Comparison of ENCODE assay signal across 10 cellular contexts in genomic region chr2:229129738-229130371, GRCh38.
DNase-seq lines count a peak whose midpoint lies in the region; ATAC-seq and TF ChIP-seq lines count a peak whose summit lies in the region.
"Had no signal": no experiment of that assay in that cellular context is flagged by ENCODE, and none has a peak within 500 bp of the region (broad histone marks: within the 10 kb centered on the region; RNA-seq: fewer than 3 reads in every experiment).

No MANE protein-coding gene starts in this region.

- peak overlapping the region in 1 of 4 donors; percentile 35 for H3K4me3 ChIP-seq in adrenal gland
- peak overlapping the region in 1 of 12 donors; percentile 10 for H3K4me3 ChIP-seq in heart left ventricle
- H3K4me3 ChIP-seq in skeletal muscle satellite cell (ENCODE audit: low read length): no peak overlapping the region
- no peak overlapping the region for H3K4me3 ChIP-seq in MM.1S (ENCODE audit: low read length)

- H3K9ac ChIP-seq in skeletal muscle satellite cell (ENCODE audit: low read depth, low read length) (no peak overlapping the region), MM.1S (ENCODE audit: low read length) (no peak overlapping the region)

- no peak overlapping the region for H2AFZ ChIP-seq in MM.1S (ENCODE audit: low read length)

- H3F3A ChIP-seq in MM.1S (ENCODE audit: insufficient read depth, low read length): no peaks in the 10 kb centered on the region

- DNase-seq in Daoy (ENCODE audit: low read depth) (peak; percentile 58), adrenal gland (peak; percentile 30 to 73 (median 61)), heart left ventricle (peak in 3 of 5 donors; percentile 8 to 36 (median 30)), MM.1S (no peak), middle frontal gyrus (ENCODE audit: extremely low spot score, low spot score) (no peak)
- DNase-seq: activated gamma-delta T cell, NCI-H2171 treated with DMSO at 0.1 percent for 48 hours had no signal

- WGBS in adrenal gland, 4 donors: 32 to 44% (median 36%) methylated on average over 12 of the region's 12 CpGs
- WGBS in heart left ventricle, 4 donors: 47 to 53% (median 50%) methylated on average over 12 of the region's 12 CpGs

- H3K4me1 ChIP-seq in adrenal gland (replicated peaks in 1 of 2) (peaks cover 29 to 33% of the 10 kb centered on the region in 2 donors), heart left ventricle (peaks cover 0 to 12% (median 0%) of the 10 kb centered on the region in 12 donors), skeletal muscle satellite cell (ENCODE audit: control insufficient read depth, insufficient read depth, low read length) (peaks cover 8% of the 10 kb centered on the region), MM.1S (ENCODE audit: low read length) (no peaks in the 10 kb centered on the region)

- H3K9me2 ChIP-seq in MM.1S (replicated peaks; ENCODE audit: insufficient read depth, low read length): no peaks in the 10 kb centered on the region

- no peak for TF ChIP-seq CTCF in adrenal gland (IDR thresholded peaks at IDR 0.05)
- no peak for TF ChIP-seq CTCF in heart left ventricle (IDR thresholded peaks at IDR 0.05)
- TF ChIP-seq CTCF in MM.1S (IDR thresholded peaks at IDR 0.05; ENCODE audit: low read length): no peak

- intact Hi-C loops in adrenal gland (cut with DNase I): no loop called here
- intact Hi-C loops in heart left ventricle (cut with DNase I): loop anchor here in 9 of 10 donors (5.0 to 10.0 kb wide), 8 partner anchors 137 to 457 kb away; partner anchors contain the start of gene PID1 (in 5 of the 9)

- ATAC-seq in heart left ventricle: peak in 3 of 4 donors; percentile 66 to 77 (median 68)
- ATAC-seq in GM19395 (IDR thresholded peaks at IDR 0.05; ENCODE audit: unreplicated experiment): no peak
- ATAC-seq in GM21360 (IDR thresholded peaks at IDR 0.05; ENCODE audit: unreplicated experiment): no peak

- TF ChIP-seq POLR2A in adrenal gland (IDR thresholded peaks at IDR 0.05) (no peak), heart left ventricle (IDR thresholded peaks at IDR 0.05) (no peak)

- H3K27ac ChIP-seq in adrenal gland (peak overlapping the region in 4 of 5 donors; percentile 33 to 80 (median 69)), heart left ventricle (peak overlapping the region in 1 of 12 donors; percentile 31), MM.1S (ENCODE audit: low read length) (no peak overlapping the region)

- no peaks in the 10 kb centered on the region for H4K20me1 ChIP-seq in MM.1S (ENCODE audit: insufficient read depth, low read length)

- H3K4me2 ChIP-seq in skeletal muscle satellite cell (ENCODE audit: low read length): peak overlapping the region; percentile 15
- no peak overlapping the region for H3K4me2 ChIP-seq in MM.1S (ENCODE audit: low read depth, low read length)

- H3K79me2 ChIP-seq in MM.1S (ENCODE audit: low read length): no peaks in the 10 kb centered on the region

- H3K27me3 ChIP-seq in adrenal gland: no peaks in the 10 kb centered on the region
- H3K27me3 ChIP-seq in heart left ventricle: no peaks in the 10 kb centered on the region
- no peaks in the 10 kb centered on the region for H3K27me3 ChIP-seq in skeletal muscle satellite cell (ENCODE audit: control insufficient read depth, insufficient read depth, low read length)
- H3K27me3 ChIP-seq in MM.1S (replicated peaks; ENCODE audit: insufficient read depth, low read length): no peaks in the 10 kb centered on the region

- no peaks in the 10 kb centered on the region for H3K9me3 ChIP-seq in adrenal gland (replicated peaks in 1 of 3)
- H3K9me3 ChIP-seq in heart left ventricle: peaks cover 0 to 6% (median 0%) of the 10 kb centered on the region in 12 donors
- no peaks in the 10 kb centered on the region for H3K9me3 ChIP-seq in skeletal muscle satellite cell (replicated peaks; ENCODE audit: low read length)
- H3K9me3 ChIP-seq in MM.1S (replicated peaks; ENCODE audit: insufficient read depth, low read length): no peaks in the 10 kb centered on the region

- H3K36me3 ChIP-seq in adrenal gland (replicated peaks in 1 of 2) (no peaks in the 10 kb centered on the region), heart left ventricle (no peaks in the 10 kb centered on the region), skeletal muscle satellite cell (ENCODE audit: insufficient read depth, low read length) (no peaks in the 10 kb centered on the region), MM.1S (replicated peaks; ENCODE audit: insufficient read depth, low read length) (no peaks in the 10 kb centered on the region)

Comparison
In these comparisons a context has a peak if more than half of its experiments do, and no peak if none do; other contexts are left out.
1. DNase-seq: peak in Daoy (single experiment), adrenal gland (7 of 7) and heart left ventricle (3 of 5); none in MM.1S (single experiment) and middle frontal gyrus (single experiment).
2. ATAC-seq: peak in heart left ventricle (3 of 4); none in GM19395 (single experiment) and GM21360 (single experiment).
3. intact Hi-C loops: an anchor here in heart left ventricle (5.0 to 10.0 kb wide); none called in adrenal gland.